Comparison of ENCODE assay signal across 1 cellular context in genomic region chr16:67773099-67773498, GRCh38.
TF ChIP-seq lines count a peak whose summit lies in the region.

No MANE protein-coding gene starts in this region.

TF ChIP-seq in endothelial cell of umbilical vein, 7 proteins besides CTCF, POLR2A, EP300 and RAD21:
- TF ChIP-seq EZH2 (IDR thresholded peaks at IDR 0.05; ENCODE audit: borderline replicate concordance, low read depth, low read length, severe bottlenecking) (no peak), POLR2AphosphoS5 (IDR thresholded peaks at IDR 0.05; ENCODE audit: insufficient read depth, low read depth, low read length) (no peak), JUN (IDR thresholded peaks at IDR 0.05; ENCODE audit: borderline replicate concordance, insufficient read depth, insufficient read length, low read depth) (no peak), MYC (IDR thresholded peaks at IDR 0.05; ENCODE audit: low read depth, low read length) (no peak), GATA2 (IDR thresholded peaks at IDR 0.05; ENCODE audit: insufficient read depth, insufficient read length, low read depth, low read length) (no peak), FOS (IDR thresholded peaks at IDR 0.05; ENCODE audit: borderline replicate concordance, insufficient read depth, low read length) (no peak), MAX (IDR thresholded peaks at IDR 0.05; ENCODE audit: insufficient read depth, insufficient read length) (no peak)
